ENCODE assay signal across 13 cellular contexts in genomic region chr15:35000511-35000910, GRCh38. TPM values are rescaled to one million over a fixed set of nuclear protein-coding genes. Genes with fewer than 3 reads are reported as not detected.
A peak's percentile ranks its signal among the peaks of the same experiment; 100 is the strongest.
DNase-seq lines count a peak whose midpoint lies in the region; ATAC-seq and TF ChIP-seq lines count a peak whose summit lies in the region.
"Had no signal": no experiment of that assay in that cellular context is flagged by ENCODE, and none has a peak within 500 bp of the region (broad histone marks: within the 10 kb centered on the region; RNA-seq: fewer than 3 reads in every experiment).

No MANE protein-coding gene starts in this region.

- CTCF ChIA-PET in activated naive CD4-positive, alpha-beta T cell treated with anti-CD3 and anti-CD28 coated beads, Interleukin-2, amount 10 ng/mL, durations not matched to agents 7 days and 5 days (lab: Charles Lee) = no interaction called here

- H3K4me1 ChIP-seq in neutrophil (ENCODE audit: control insufficient read depth in 1 of 2, insufficient read depth in 1 of 2, low read depth in 1 of 2, low read length in 1 of 2) (peaks cover 23 to 27% of the 10 kb centered on the region in 2 experiments), prostate gland (replicated peaks) (no peaks in the 10 kb centered on the region)

- H3K27me3 ChIP-seq in neutrophil (no peaks in the 10 kb centered on the region), prostate gland (replicated peaks; ENCODE audit: insufficient read depth) (no peaks in the 10 kb centered on the region)

- peak; percentile 55 for DNase-seq in EH (ENCODE audit: low read depth)
- peak; percentile 55 for DNase-seq in LoVo (ENCODE audit: low spot score)
- DNase-seq in choroid plexus epithelial cell (ENCODE audit: low read depth) = peak; percentile 66
- no peak for DNase-seq in activated naive CD4-positive, alpha-beta T cell treated with anti-CD3 and anti-CD28 coated beads, Interleukin-2, amount 10 ng/mL, durations not matched to agents 7 days and 5 days
- no peak for DNase-seq in prostate gland (ENCODE audit: low spot score)
- no peak for DNase-seq in central memory CD4-positive, alpha-beta T cell
- DNase-seq: caudate nucleus; NCI-H446; stimulated activated CD4-positive, alpha-beta T cell treated with anti-CD3 and anti-CD28 coated beads, Interleukin-12 subunit alpha, Interleukin-12 subunit beta, amount 100 ng/mL, for 4 hours; T-helper 1 cell had no signal

- H3K9me3 ChIP-seq in neutrophil (no peaks in the 10 kb centered on the region), prostate gland (no peaks in the 10 kb centered on the region)

- WGBS in prostate gland = 33% methylated on average over 1 of the region's 1 CpG

- peaks cover 9% of the 10 kb centered on the region for H3K27me3 Mint-ChIP-seq in activated naive CD4-positive, alpha-beta T cell treated with anti-CD3 and anti-CD28 coated beads, Interleukin-2, amount 10 ng/mL, durations not matched to agents 7 days and 5 days

- no peak overlapping the region for H3K4me3 Mint-ChIP-seq in activated naive CD4-positive, alpha-beta T cell treated with anti-CD3 and anti-CD28 coated beads, Interleukin-2, amount 10 ng/mL, durations not matched to agents 7 days and 5 days
- H3K4me3 Mint-ChIP-seq: stimulated activated memory B cell treated with anti-CD40 and anti-IgM and Interleukin-4, amounts not matched to agents 10 μg/mL and 1 μg/mL and 100 μg/mL, for 72 hours had no signal

- intact Hi-C loops in prostate gland (cut with DNase I) = no loop called here

- H3K36me3 Mint-ChIP-seq in activated naive CD4-positive, alpha-beta T cell treated with anti-CD3 and anti-CD28 coated beads, Interleukin-2, amount 10 ng/mL, durations not matched to agents 7 days and 5 days = no peaks in the 10 kb centered on the region
- H3K36me3 Mint-ChIP-seq: stimulated activated memory B cell treated with anti-CD40 and anti-IgM and Interleukin-4, amounts not matched to agents 10 μg/mL and 1 μg/mL and 100 μg/mL, for 72 hours had no signal

- H3K27ac Mint-ChIP-seq in activated naive CD4-positive, alpha-beta T cell treated with anti-CD3 and anti-CD28 coated beads, Interleukin-2, amount 10 ng/mL, durations not matched to agents 7 days and 5 days = no peak overlapping the region
- H3K27ac Mint-ChIP-seq: stimulated activated memory B cell treated with anti-CD40 and anti-IgM and Interleukin-4, amounts not matched to agents 10 μg/mL and 1 μg/mL and 100 μg/mL, for 72 hours had no signal

- no peaks in the 10 kb centered on the region for H3K4me1 Mint-ChIP-seq in activated naive CD4-positive, alpha-beta T cell treated with anti-CD3 and anti-CD28 coated beads, Interleukin-2, amount 10 ng/mL, durations not matched to agents 7 days and 5 days
- H3K4me1 Mint-ChIP-seq: stimulated activated memory B cell treated with anti-CD40 and anti-IgM and Interleukin-4, amounts not matched to agents 10 μg/mL and 1 μg/mL and 100 μg/mL, for 72 hours had no signal

- peak overlapping the region; percentile 68 for H3K27ac ChIP-seq in neutrophil
- H3K27ac ChIP-seq in prostate gland = no peak overlapping the region

- H3K4me3 ChIP-seq in choroid plexus epithelial cell (ENCODE audit: low read depth, low read length) (no peak overlapping the region), neutrophil (ENCODE audit: low read depth in 1 of 2, low read length in 1 of 2) (no peak overlapping the region), prostate gland (no peak overlapping the region)

- no peak for ATAC-seq in HG03045 (IDR thresholded peaks at IDR 0.05; ENCODE audit: unreplicated experiment)
- ATAC-seq: stimulated activated memory B cell treated with anti-CD40 and anti-IgM and Interleukin-4, amounts not matched to agents 10 μg/mL and 1 μg/mL and 100 μg/mL, for 72 hours had no signal

- no peak for TF ChIP-seq CTCF in choroid plexus epithelial cell (conservative IDR thresholded peaks at IDR 0.05; ENCODE audit: low read depth, low read length)
- TF ChIP-seq CTCF in neutrophil (IDR thresholded peaks at IDR 0.05) = no peak
- no peak for TF ChIP-seq CTCF in prostate gland (IDR thresholded peaks at IDR 0.05)

- TF ChIP-seq POLR2A in prostate gland (IDR thresholded peaks at IDR 0.05) = no peak

- H3K36me3 ChIP-seq in neutrophil = no peaks in the 10 kb centered on the region
- no peaks in the 10 kb centered on the region for H3K36me3 ChIP-seq in prostate gland

- H3K9me3 Mint-ChIP-seq in activated naive CD4-positive, alpha-beta T cell treated with anti-CD3 and anti-CD28 coated beads, Interleukin-2, amount 10 ng/mL, durations not matched to agents 7 days and 5 days = no peaks in the 10 kb centered on the region
- H3K9me3 Mint-ChIP-seq: stimulated activated memory B cell treated with anti-CD40 and anti-IgM and Interleukin-4, amounts not matched to agents 10 μg/mL and 1 μg/mL and 100 μg/mL, for 72 hours had no signal

RNA-seq across cellular contexts. Expression of gene ZNF770, which starts 12.4 kb away (rescaled TPM):
- 10 to 100 TPM; 29.6 to 32.0 TPM for total RNA-seq in prostate gland

RNA-seq across cellular contexts. Expression of gene AQR, which starts 31.0 kb away (rescaled TPM):
- total RNA-seq in prostate gland = 10 to 100 TPM; 32.9 to 34.0 TPM

Comparison
In these comparisons a context has a peak if more than half of its experiments do, and no peak if none do; other contexts are left out.
1. DNase-seq: peak in EH (single experiment), LoVo (single experiment) and choroid plexus epithelial cell (single experiment); none in activated naive CD4-positive, alpha-beta T cell treated with anti-CD3 and anti-CD28 coated beads, Interleukin-2, amount 10 ng/mL, durations not matched to agents 7 days and 5 days (single experiment), prostate gland (single experiment) and central memory CD4-positive, alpha-beta T cell (single experiment).